11 cellular contexts compared by ENCODE assay signal in genomic region chrX:39492495-39493162, GRCh38.
DNase-seq lines count a peak whose midpoint lies in the region; ATAC-seq and TF ChIP-seq lines count a peak whose summit lies in the region.
"Had no signal": no experiment of that assay in that cellular context is flagged by ENCODE, and none has a peak within 500 bp of the region (broad histone marks: within the 10 kb centered on the region; RNA-seq: fewer than 3 reads in every experiment).

No MANE protein-coding gene starts in this region.

- peaks cover 44% of the 10 kb centered on the region for H3K4me1 Mint-ChIP-seq in activated CD4-positive, alpha-beta memory T cell treated with anti-CD3 and anti-CD28 coated beads for 36 hours (ENCODE audit: low read depth)
- peaks cover 20% of the 10 kb centered on the region for H3K4me1 Mint-ChIP-seq in activated CD4-positive, alpha-beta memory T cell treated with anti-CD3 and anti-CD28 coated beads, Interleukin-2, amount 10 ng/mL, durations not matched to agents 7 days and 5 days
- peaks cover 35% of the 10 kb centered on the region for H3K4me1 Mint-ChIP-seq in activated naive CD8-positive, alpha-beta T cell treated with anti-CD3 and anti-CD28 coated beads for 36 hours
- peaks cover 13% of the 10 kb centered on the region for H3K4me1 Mint-ChIP-seq in mesothelial cell of epicardium

- TF ChIP-seq CTCF in spleen (IDR thresholded peaks at IDR 0.05 in 8 of 11, conservative IDR thresholded peaks at IDR 0.05 in 3 of 11) (no peak), mesothelial cell of epicardium (IDR thresholded peaks at IDR 0.05; ENCODE audit: unreplicated experiment) (no peak), foreskin fibroblast (IDR thresholded peaks at IDR 0.05; ENCODE audit: low read depth, low read length) (no peak)

- H3K27me3 Mint-ChIP-seq in activated CD4-positive, alpha-beta memory T cell treated with anti-CD3 and anti-CD28 coated beads for 36 hours, result no peaks in the 10 kb centered on the region
- H3K27me3 Mint-ChIP-seq in activated CD4-positive, alpha-beta memory T cell treated with anti-CD3 and anti-CD28 coated beads, Interleukin-2, amount 10 ng/mL, durations not matched to agents 7 days and 5 days, result no peaks in the 10 kb centered on the region
- H3K27me3 Mint-ChIP-seq in activated naive CD8-positive, alpha-beta T cell treated with anti-CD3 and anti-CD28 coated beads for 36 hours, result no peaks in the 10 kb centered on the region
- no peaks in the 10 kb centered on the region for H3K27me3 Mint-ChIP-seq in mesothelial cell of epicardium (ENCODE audit: low read depth)
- H3K27me3 Mint-ChIP-seq: central memory CD8-positive, alpha-beta T cell had no signal

- DNase-seq in activated CD4-positive, alpha-beta memory T cell treated with anti-CD3 and anti-CD28 coated beads for 36 hours, result no peak
- no peak for DNase-seq in activated CD4-positive, alpha-beta memory T cell treated with anti-CD3 and anti-CD28 coated beads, Interleukin-2, amount 10 ng/mL, durations not matched to agents 7 days and 5 days
- DNase-seq in activated naive CD8-positive, alpha-beta T cell treated with anti-CD3 and anti-CD28 coated beads for 36 hours, result no peak
- DNase-seq in spleen, result no peak
- DNase-seq in mesothelial cell of epicardium (ENCODE audit: low spot score in 2 of 2, unreplicated experiment in 2 of 2), result no peak
- DNase-seq in foreskin fibroblast, result no peak
- DNase-seq: NCI-H345; stimulated activated naive CD4-positive, alpha-beta T cell treated with Interleukin-2 at 50 U/mL for 16 hours had no signal

- ATAC-seq in HG03159 (IDR thresholded peaks at IDR 0.05; ENCODE audit: unreplicated experiment) (peak; percentile 49), HG02884 (IDR thresholded peaks at IDR 0.05; ENCODE audit: unreplicated experiment) (no peak)

- H3K4me3 Mint-ChIP-seq in activated CD4-positive, alpha-beta memory T cell treated with anti-CD3 and anti-CD28 coated beads for 36 hours, result no peak overlapping the region
- H3K4me3 Mint-ChIP-seq in activated CD4-positive, alpha-beta memory T cell treated with anti-CD3 and anti-CD28 coated beads, Interleukin-2, amount 10 ng/mL, durations not matched to agents 7 days and 5 days, result no peak overlapping the region
- no peak overlapping the region for H3K4me3 Mint-ChIP-seq in activated naive CD8-positive, alpha-beta T cell treated with anti-CD3 and anti-CD28 coated beads for 36 hours
- no peak overlapping the region for H3K4me3 Mint-ChIP-seq in mesothelial cell of epicardium

- H3K36me3 Mint-ChIP-seq in activated CD4-positive, alpha-beta memory T cell treated with anti-CD3 and anti-CD28 coated beads for 36 hours, result no peaks in the 10 kb centered on the region
- no peaks in the 10 kb centered on the region for H3K36me3 Mint-ChIP-seq in activated CD4-positive, alpha-beta memory T cell treated with anti-CD3 and anti-CD28 coated beads, Interleukin-2, amount 10 ng/mL, durations not matched to agents 7 days and 5 days (ENCODE audit: low read depth)
- peaks cover 3% of the 10 kb centered on the region for H3K36me3 Mint-ChIP-seq in activated naive CD8-positive, alpha-beta T cell treated with anti-CD3 and anti-CD28 coated beads for 36 hours
- H3K36me3 Mint-ChIP-seq in mesothelial cell of epicardium, result no peaks in the 10 kb centered on the region

- no peaks in the 10 kb centered on the region for H3K9me3 ChIP-seq in spleen

- no peaks in the 10 kb centered on the region for H3K36me3 ChIP-seq in spleen

- no peak overlapping the region for H3K4me3 ChIP-seq in spleen
- H3K4me3 ChIP-seq in foreskin fibroblast (ENCODE audit: low read depth in 1 of 2, low read length in 2 of 2), result no peak overlapping the region

- H3K27ac ChIP-seq in spleen, result peak overlapping the region in 7 of 8 donors; percentile 9 to 48 (median 36)

- peaks cover 5 to 29% (median 14%) of the 10 kb centered on the region in 6 donors for H3K4me1 ChIP-seq in spleen

- no peaks in the 10 kb centered on the region for H3K9me3 Mint-ChIP-seq in activated CD4-positive, alpha-beta memory T cell treated with anti-CD3 and anti-CD28 coated beads for 36 hours
- H3K9me3 Mint-ChIP-seq in activated CD4-positive, alpha-beta memory T cell treated with anti-CD3 and anti-CD28 coated beads, Interleukin-2, amount 10 ng/mL, durations not matched to agents 7 days and 5 days, result no peaks in the 10 kb centered on the region
- H3K9me3 Mint-ChIP-seq in activated naive CD8-positive, alpha-beta T cell treated with anti-CD3 and anti-CD28 coated beads for 36 hours, result peaks cover 2% of the 10 kb centered on the region
- H3K9me3 Mint-ChIP-seq in mesothelial cell of epicardium, result peaks cover 12% of the 10 kb centered on the region
- H3K9me3 Mint-ChIP-seq: central memory CD8-positive, alpha-beta T cell had no signal

- peak overlapping the region; percentile 83 for H3K27ac Mint-ChIP-seq in activated CD4-positive, alpha-beta memory T cell treated with anti-CD3 and anti-CD28 coated beads for 36 hours
- no peak overlapping the region for H3K27ac Mint-ChIP-seq in activated CD4-positive, alpha-beta memory T cell treated with anti-CD3 and anti-CD28 coated beads, Interleukin-2, amount 10 ng/mL, durations not matched to agents 7 days and 5 days
- peak overlapping the region; percentile 83 for H3K27ac Mint-ChIP-seq in activated naive CD8-positive, alpha-beta T cell treated with anti-CD3 and anti-CD28 coated beads for 36 hours
- no peak overlapping the region for H3K27ac Mint-ChIP-seq in mesothelial cell of epicardium

- WGBS in spleen, 5 donors, result 25 to 49% (median 46%) methylated on average over 6 of the region's 6 CpGs

- POLR2A ChIA-PET in activated CD4-positive, alpha-beta memory T cell treated with anti-CD3 and anti-CD28 coated beads for 36 hours (lab: Charles Lee), result no interaction called here
- POLR2A ChIA-PET in activated CD4-positive, alpha-beta memory T cell treated with anti-CD3 and anti-CD28 coated beads, Interleukin-2, amount 10 ng/mL, durations not matched to agents 7 days and 5 days (lab: Charles Lee), result no interaction called here

- no peak for TF ChIP-seq POLR2A in spleen (IDR thresholded peaks at IDR 0.05)

- intact Hi-C loops in activated CD4-positive, alpha-beta memory T cell treated with anti-CD3 and anti-CD28 coated beads for 36 hours (cut with micrococcal nuclease), result loop anchor here (1.0 kb wide), 1 partner anchor 231 kb away; no protein-coding TSS in a partner anchor
- intact Hi-C loops in spleen (cut with DNase I; ENCODE audit: low total_unique reads), result no loop called here

- CTCF ChIA-PET in activated CD4-positive, alpha-beta memory T cell treated with anti-CD3 and anti-CD28 coated beads for 36 hours (lab: Charles Lee), result no interaction called here
- CTCF ChIA-PET in activated CD4-positive, alpha-beta memory T cell treated with anti-CD3 and anti-CD28 coated beads, Interleukin-2, amount 10 ng/mL, durations not matched to agents 7 days and 5 days (lab: Charles Lee), result interaction anchor here (1.4 kb wide), 1 partner anchor 8 kb away, joined by 3 read pairs; no protein-coding TSS in a partner anchor

- peaks cover 0 to 9% (median 0%) of the 10 kb centered on the region in 7 donors for H3K27me3 ChIP-seq in spleen (replicated peaks in 1 of 7)

Comparison
In these comparisons a context has a peak if more than half of its experiments do, and no peak if none do; other contexts are left out.
1. H3K27ac Mint-ChIP-seq: peak in activated CD4-positive, alpha-beta memory T cell treated with anti-CD3 and anti-CD28 coated beads for 36 hours (single experiment) and activated naive CD8-positive, alpha-beta T cell treated with anti-CD3 and anti-CD28 coated beads for 36 hours (single experiment); none in activated CD4-positive, alpha-beta memory T cell treated with anti-CD3 and anti-CD28 coated beads, Interleukin-2, amount 10 ng/mL, durations not matched to agents 7 days and 5 days (single experiment) and mesothelial cell of epicardium (single experiment).